ENCODE assay signal across 13 cellular contexts in the genomic region with DNA sequence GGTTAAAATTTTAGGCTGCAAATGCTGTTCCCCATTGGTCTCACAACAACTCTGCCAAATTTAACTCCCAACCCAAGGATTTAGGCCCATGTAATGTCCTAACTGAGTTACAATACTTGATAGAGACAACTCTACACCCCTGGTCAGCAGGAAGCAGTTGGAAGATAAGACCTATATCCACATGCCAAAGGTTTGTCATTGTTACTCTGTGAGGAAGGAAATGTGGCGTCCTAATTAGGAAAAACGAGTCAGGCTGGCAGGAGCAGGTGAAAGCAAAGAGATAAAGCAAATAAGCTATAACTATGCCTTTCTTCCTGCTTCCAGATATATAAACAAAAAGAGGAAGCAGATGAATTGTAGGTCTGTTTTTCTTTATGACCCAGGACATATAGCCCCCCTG.
DNase-seq lines count a peak whose midpoint lies in the region; ATAC-seq and TF ChIP-seq lines count a peak whose summit lies in the region.
"Had no signal": no experiment of that assay in that cellular context is flagged by ENCODE, and none has a peak within 500 bp of the region (broad histone marks: within the 10 kb centered on the region; RNA-seq: fewer than 3 reads in every experiment).

No MANE protein-coding gene starts in this region.

- no peak overlapping the region for H2BK120ac ChIP-seq in mesendoderm (ENCODE audit: low read depth, low read length)

- peak; percentile 69 to 74 for ATAC-seq in right cardiac atrium

- H3K4me3 ChIP-seq in right cardiac atrium (ENCODE audit: low read length) = no peak overlapping the region
- H3K4me3 ChIP-seq in mesendoderm (ENCODE audit: low read length) = no peak overlapping the region
- H3K4me3 ChIP-seq in spleen = no peak overlapping the region

- H3K4ac ChIP-seq in mesendoderm (ENCODE audit: low read depth, low read length) = no peak overlapping the region

- no peak overlapping the region for H3K4me2 ChIP-seq in mesendoderm (ENCODE audit: low read length)

- no peak overlapping the region for H2AK5ac ChIP-seq in mesendoderm (ENCODE audit: low read length)

- no peak for DNase-seq in right cardiac atrium
- no peak for DNase-seq in cardiac septum (ENCODE audit: low spot score)
- DNase-seq in dermis blood vessel endothelial cell = peak; percentile 28
- DNase-seq in mesendoderm = peak; percentile 48
- no peak for DNase-seq in spleen
- no peak for DNase-seq in DMS79 (lab: John Stamatoyannopoulos, UW)
- no peak for DNase-seq in HPDE6-E6E7 (ENCODE audit: extremely low spot score)
- DNase-seq: CD4-positive, alpha-beta memory T cell; DND-41; GDM1; GOT3; H9 had no signal

- H3K23ac ChIP-seq in mesendoderm (ENCODE audit: low read length) = no peak overlapping the region

- H4K8ac ChIP-seq in mesendoderm (ENCODE audit: low read depth, low read length) = no peak overlapping the region

- no peak overlapping the region for H2BK15ac ChIP-seq in mesendoderm (replicated peaks; ENCODE audit: low read depth)

- no peak overlapping the region for H3K18ac ChIP-seq in mesendoderm (ENCODE audit: low read length)

- no peak overlapping the region for H3K56ac ChIP-seq in mesendoderm (ENCODE audit: low read length)

- no peak for TF ChIP-seq CTCF in spleen (IDR thresholded peaks at IDR 0.05 in 8 of 11, conservative IDR thresholded peaks at IDR 0.05 in 3 of 11)

- H3K36me3 ChIP-seq in mesendoderm (ENCODE audit: control insufficient read depth, insufficient read depth, low read length) (no peaks in the 10 kb centered on the region), spleen (no peaks in the 10 kb centered on the region)
- H3K36me3 ChIP-seq: BE2C had no signal

- H3K4me1 ChIP-seq in right cardiac atrium (ENCODE audit: control insufficient read depth, insufficient read depth, low read length) (peaks cover 4% of the 10 kb centered on the region), mesendoderm (ENCODE audit: control insufficient read depth, low read depth, low read length) (no peaks in the 10 kb centered on the region), spleen (no peaks in the 10 kb centered on the region)
- H3K4me1 ChIP-seq: BE2C had no signal

- intact Hi-C loops in right cardiac atrium (cut with DNase I) (no loop called here), cardiac septum (cut with DNase I) (no loop called here), spleen (cut with DNase I; ENCODE audit: low total_unique reads) (no loop called here)

- H2BK5ac ChIP-seq in mesendoderm (ENCODE audit: low read length) = no peak overlapping the region

- H3K9me3 ChIP-seq in right cardiac atrium (ENCODE audit: control insufficient read depth, low read length) (no peaks in the 10 kb centered on the region), spleen (peaks cover 0 to 16% (median 0%) of the 10 kb centered on the region in 8 donors)
- H3K9me3 ChIP-seq: BE2C had no signal

- H4K5ac ChIP-seq in mesendoderm (ENCODE audit: low read length) = no peak overlapping the region

- no peak for TF ChIP-seq POLR2A in spleen (IDR thresholded peaks at IDR 0.05)

- H3K27ac ChIP-seq in right cardiac atrium (ENCODE audit: low read length) = no peak overlapping the region
- H3K27ac ChIP-seq in mesendoderm (ENCODE audit: low read depth, low read length) = no peak overlapping the region
- peak overlapping the region in 1 of 8 donors; percentile 11 for H3K27ac ChIP-seq in spleen

- WGBS in right cardiac atrium = 13% methylated on average over 2 of the region's 2 CpGs
- WGBS in mesendoderm (ENCODE audit: extremely low coverage, insufficient coverage, low lambda C conversion rate) = no CpG with 5 or more reads among the region's 2 CpGs
- WGBS in spleen, 5 donors = 19 to 48% (median 30%) methylated on average over 2 of the region's 2 CpGs

- no peaks in the 10 kb centered on the region for H3K79me1 ChIP-seq in mesendoderm (ENCODE audit: low read length)

- H3K9ac ChIP-seq in mesendoderm (ENCODE audit: low read length) = no peak overlapping the region

- H3K79me2 ChIP-seq in mesendoderm (ENCODE audit: control insufficient read depth, insufficient read depth, low read length) = no peaks in the 10 kb centered on the region

- no peaks in the 10 kb centered on the region for H3K27me3 ChIP-seq in right cardiac atrium (ENCODE audit: control insufficient read depth, insufficient read depth)
- H3K27me3 ChIP-seq in mesendoderm (ENCODE audit: insufficient read depth, low read length, poor library complexity) = no peaks in the 10 kb centered on the region
- no peaks in the 10 kb centered on the region for H3K27me3 ChIP-seq in spleen (replicated peaks in 1 of 7)
- H3K27me3 ChIP-seq: BE2C had no signal

Comparison
In these comparisons a context has a peak if more than half of its experiments do, and no peak if none do; other contexts are left out.
1. DNase-seq: peak in dermis blood vessel endothelial cell (single experiment) and mesendoderm (single experiment); none in right cardiac atrium (0 of 3), cardiac septum (single experiment), spleen (single experiment), DMS79 (single experiment) and HPDE6-E6E7 (single experiment).